In genomic region chr20:50855498-50856474, GRCh38 we compare ENCODE assay signal across 12 cellular contexts.
DNase-seq lines count a peak whose midpoint lies in the region; ATAC-seq and TF ChIP-seq lines count a peak whose summit lies in the region.
"Had no signal": no experiment of that assay in that cellular context is flagged by ENCODE, and none has a peak within 500 bp of the region (broad histone marks: within the 10 kb centered on the region; RNA-seq: fewer than 3 reads in every experiment).

No MANE protein-coding gene starts in this region.

- in situ Hi-C loops in Caki2 (cut with HindIII; ENCODE audit: low pct_unique_long_range_greater_than_20kb, low sequenced_read_pairs) (no loop called here), brain microvascular endothelial cell (cut with HindIII; ENCODE audit: low pct_ligation_motif_present, low sequenced_read_pairs) (no loop called here)

- no peaks in the 10 kb centered on the region for H3K27me3 ChIP-seq in body of pancreas
- H3K27me3 ChIP-seq in mesendoderm (ENCODE audit: insufficient read depth, low read length, poor library complexity), result no peaks in the 10 kb centered on the region
- no peaks in the 10 kb centered on the region for H3K27me3 ChIP-seq in ovary
- H3K27me3 ChIP-seq in brain microvascular endothelial cell (replicated peaks), result no peaks in the 10 kb centered on the region
- H3K27me3 ChIP-seq: BLaER1 treated with 17β-estradiol and CSF1 and Interleukin-3, amounts not matched to agents 10 nM and 100 nM; upper lobe of right lung had no signal

- no peak overlapping the region for H3K23ac ChIP-seq in mesendoderm (ENCODE audit: low read length)

- H2BK15ac ChIP-seq in mesendoderm (replicated peaks; ENCODE audit: low read depth), result no peak overlapping the region

- H3K9ac ChIP-seq in mesendoderm (ENCODE audit: low read length), result no peak overlapping the region
- H3K9ac ChIP-seq: BLaER1 treated with 17β-estradiol and CSF1 and Interleukin-3, amounts not matched to agents 10 nM and 100 nM had no signal

- H3K27ac ChIP-seq in body of pancreas (peak overlapping the region; percentile 13 to 59 (median 34)), mesendoderm (ENCODE audit: low read depth, low read length) (no peak overlapping the region), ovary (no peak overlapping the region), brain microvascular endothelial cell (no peak overlapping the region)
- H3K27ac ChIP-seq: BLaER1 treated with 17β-estradiol and CSF1 and Interleukin-3, amounts not matched to agents 10 nM and 100 nM; SK-N-MC; upper lobe of right lung had no signal

- H3K4me1 ChIP-seq in body of pancreas, result peaks cover 15% of the 10 kb centered on the region
- H3K4me1 ChIP-seq in mesendoderm (ENCODE audit: control insufficient read depth, low read depth, low read length), result peaks cover 3% of the 10 kb centered on the region
- peaks cover 2% of the 10 kb centered on the region for H3K4me1 ChIP-seq in ovary (ENCODE audit: insufficient read depth)
- H3K4me1 ChIP-seq: upper lobe of right lung had no signal

- peak in 1 of 3 donors; percentile 13 for TF ChIP-seq POLR2A in body of pancreas (IDR thresholded peaks at IDR 0.05)
- no peak for TF ChIP-seq POLR2A in ovary (IDR thresholded peaks at IDR 0.05)

- no peaks in the 10 kb centered on the region for H3K9me3 ChIP-seq in body of pancreas
- H3K9me3 ChIP-seq in ovary, result no peaks in the 10 kb centered on the region
- H3K9me3 ChIP-seq: BLaER1 treated with 17β-estradiol and CSF1 and Interleukin-3, amounts not matched to agents 10 nM and 100 nM; upper lobe of right lung had no signal

- no peak overlapping the region for H3K4ac ChIP-seq in mesendoderm (ENCODE audit: low read depth, low read length)

- no peak overlapping the region for H3K56ac ChIP-seq in mesendoderm (ENCODE audit: low read length)

- TF ChIP-seq CTCF in LNCaP clone FGC (IDR thresholded peaks at IDR 0.05; ENCODE audit: control insufficient read depth, extremely low read depth, insufficient read depth) (no peak), body of pancreas (IDR thresholded peaks at IDR 0.05) (peak in 2 of 7 experiments; percentile 10 to 11), ovary (IDR thresholded peaks at IDR 0.05) (no peak), brain microvascular endothelial cell (IDR thresholded peaks at IDR 0.05; ENCODE audit: low read depth, low read length, missing control alignments) (no peak)

- no peak overlapping the region for H3K18ac ChIP-seq in mesendoderm (ENCODE audit: low read length)

- intact Hi-C loops in body of pancreas (cut with DNase I) (no loop called here), cardiac septum (cut with DNase I) (no loop called here), ovary (cut with DNase I) (no loop called here)

- H4K8ac ChIP-seq in mesendoderm (ENCODE audit: low read depth, low read length), result no peak overlapping the region

- peak; percentile 74 for ATAC-seq in body of pancreas

- H3K36me3 ChIP-seq in body of pancreas (replicated peaks in 1 of 2; ENCODE audit: insufficient read depth in 1 of 2, low read depth in 2 of 2), result no peaks in the 10 kb centered on the region
- no peaks in the 10 kb centered on the region for H3K36me3 ChIP-seq in mesendoderm (ENCODE audit: control insufficient read depth, insufficient read depth, low read length)
- H3K36me3 ChIP-seq in ovary, result no peaks in the 10 kb centered on the region
- no peaks in the 10 kb centered on the region for H3K36me3 ChIP-seq in brain microvascular endothelial cell (replicated peaks)
- H3K36me3 ChIP-seq: upper lobe of right lung had no signal

- H2BK120ac ChIP-seq in mesendoderm (ENCODE audit: low read depth, low read length), result no peak overlapping the region

- no peaks in the 10 kb centered on the region for H3K79me2 ChIP-seq in mesendoderm (ENCODE audit: control insufficient read depth, insufficient read depth, low read length)

- no peaks in the 10 kb centered on the region for H3K79me1 ChIP-seq in mesendoderm (ENCODE audit: low read length)

- DNase-seq in Caki2 (ENCODE audit: low read depth) (peak; percentile 83), LNCaP clone FGC (ENCODE audit: low read depth) (peak; percentile 86), body of pancreas (peak; percentile 47 to 78 (median 66)), mesendoderm (peak; percentile 91), cardiac septum (ENCODE audit: low spot score) (no peak), ovary (no peak), brain microvascular endothelial cell (no peak), COLO829 (ENCODE audit: low spot score) (no peak)
- DNase-seq: NCI-H2171 treated with DMSO at 0.1 percent for 48 hours, upper lobe of right lung had no signal

- no peak for TF ChIP-seq EP300 in ovary (IDR thresholded peaks at IDR 0.05)

- no peak overlapping the region for H3K4me2 ChIP-seq in mesendoderm (ENCODE audit: low read length)
- H3K4me2 ChIP-seq: BLaER1 treated with 17β-estradiol and CSF1 and Interleukin-3, amounts not matched to agents 10 nM and 100 nM had no signal

- 50 to 56% methylated on average over 13 to 23 of the region's 23 CpGs for WGBS in body of pancreas, 2 donors
- no CpG with 5 or more reads among the region's 23 CpGs for WGBS in mesendoderm (ENCODE audit: extremely low coverage, insufficient coverage, low lambda C conversion rate)
- whole genome bisulfite sequencing in ovary, 3 donors, result 67 to 72% (median 67%) methylated on average over 23 of the region's 23 CpGs

- no peak overlapping the region for H2BK5ac ChIP-seq in mesendoderm (ENCODE audit: low read length)

- no peak overlapping the region for H3K4me3 ChIP-seq in LNCaP clone FGC (ENCODE audit: low read depth, low read length)
- no peak overlapping the region for H3K4me3 ChIP-seq in body of pancreas
- no peak overlapping the region for H3K4me3 ChIP-seq in mesendoderm (ENCODE audit: low read length)
- H3K4me3 ChIP-seq in ovary, result no peak overlapping the region
- no peak overlapping the region for H3K4me3 ChIP-seq in brain microvascular endothelial cell (ENCODE audit: low read depth, low read length)
- H3K4me3 ChIP-seq: BLaER1 treated with 17β-estradiol and CSF1 and Interleukin-3, amounts not matched to agents 10 nM and 100 nM; SK-N-MC; upper lobe of right lung had no signal

- H2AK5ac ChIP-seq in mesendoderm (ENCODE audit: low read length), result no peak overlapping the region

- no peak overlapping the region for H4K5ac ChIP-seq in mesendoderm (ENCODE audit: low read length)

Comparison
In these comparisons a context has a peak if more than half of its experiments do, and no peak if none do; other contexts are left out.
1. DNase-seq: peak in Caki2 (single experiment), LNCaP clone FGC (single experiment), body of pancreas (4 of 4) and mesendoderm (single experiment); none in cardiac septum (single experiment), ovary (0 of 5), brain microvascular endothelial cell (single experiment) and COLO829 (single experiment).
2. H3K27ac ChIP-seq: peak in body of pancreas (4 of 4); none in mesendoderm (single experiment), ovary (0 of 2) and brain microvascular endothelial cell (single experiment).